11 cellular contexts compared by ENCODE assay signal in the genomic region with DNA sequence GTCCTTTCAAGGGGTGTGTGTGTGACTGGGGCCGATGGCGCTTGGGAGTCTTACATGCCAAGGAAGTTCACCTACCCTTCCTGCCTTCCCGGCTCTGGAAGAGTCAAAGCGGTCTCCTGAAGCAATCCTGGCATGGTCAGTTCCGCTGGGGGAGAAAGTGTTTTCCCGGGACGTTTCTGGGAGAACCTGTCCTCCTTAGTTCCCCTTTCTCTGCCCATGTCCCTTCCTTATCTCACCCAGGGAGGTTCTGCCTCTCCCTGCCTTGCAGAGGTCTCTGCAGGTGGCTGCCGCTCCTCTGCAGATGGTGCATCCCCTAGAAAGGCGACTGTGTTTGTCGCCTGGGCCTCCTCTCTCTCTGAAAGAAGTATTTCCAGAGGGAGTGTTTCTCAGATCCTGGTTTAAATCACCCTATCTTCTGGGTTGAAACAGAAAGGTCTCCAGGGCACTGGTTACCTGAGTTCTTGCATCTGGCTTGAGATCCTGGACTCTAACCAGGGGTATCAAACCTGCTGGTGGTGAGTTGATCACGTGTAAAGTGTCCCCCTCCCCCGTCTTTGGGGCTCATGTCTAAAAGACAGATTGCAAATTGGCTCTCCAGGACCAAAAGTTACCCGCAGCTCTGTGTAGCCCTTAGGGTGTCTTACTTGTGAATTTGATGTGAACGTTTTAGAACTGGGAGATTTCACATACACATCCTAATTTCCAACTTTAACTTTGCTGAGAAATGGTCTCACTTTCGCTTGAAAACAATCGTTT. TPM values are rescaled to one million over a fixed set of nuclear protein-coding genes. Genes with fewer than 3 reads are reported as not detected.
DNase-seq lines count a peak whose midpoint lies in the region; ATAC-seq, FAIRE-seq and TF ChIP-seq lines count a peak whose summit lies in the region.
"Had no signal": no experiment of that assay in that cellular context is flagged by ENCODE, and none has a peak within 500 bp of the region (broad histone marks: within the 10 kb centered on the region; RNA-seq: fewer than 3 reads in every experiment).

No MANE protein-coding gene starts in this region.

- peaks cover 36% of the 10 kb centered on the region for H3K36me3 Mint-ChIP-seq in stimulated activated effector memory CD8-positive, alpha-beta T cell treated with anti-CD3 and anti-CD28 coated beads, Interleukin-12 subunit alpha, Interleukin-12 subunit beta, amount 100 ng/mL, for 72 hours

- H2AFZ ChIP-seq in H1 (ENCODE audit: low read length): no peak overlapping the region

- H3K9me3 Mint-ChIP-seq in stimulated activated effector memory CD8-positive, alpha-beta T cell treated with anti-CD3 and anti-CD28 coated beads, Interleukin-12 subunit alpha, Interleukin-12 subunit beta, amount 100 ng/mL, for 72 hours: no peaks in the 10 kb centered on the region

- H3K36me3 ChIP-seq in H1 (ENCODE audit: control insufficient read depth in 2 of 4, insufficient read depth in 4 of 4, low read length in 3 of 4): no peaks in the 10 kb centered on the region
- no peaks in the 10 kb centered on the region for H3K36me3 ChIP-seq in ascending aorta
- H3K36me3 ChIP-seq: right atrium auricular region had no signal

- no peak overlapping the region for H2AK5ac ChIP-seq in H1 (ENCODE audit: low read depth, low read length)

- no peak overlapping the region for H2BK15ac ChIP-seq in H1 (ENCODE audit: low read length)

- no peak overlapping the region for H2BK5ac ChIP-seq in H1 (ENCODE audit: low read depth, low read length)

- H3K23me2 ChIP-seq in H1 (ENCODE audit: low read depth, low read length): peaks cover 9% of the 10 kb centered on the region; the same call in 1 of the 2 replicates

- H4K5ac ChIP-seq in H1 (ENCODE audit: insufficient read length, low read depth, low read length): no peak overlapping the region

- peak; percentile 66 for FAIRE-seq in H1 (lab: Jason Lieb, UNC)

- no peaks in the 10 kb centered on the region for H3K79me2 ChIP-seq in H1 (ENCODE audit: control insufficient read depth in 1 of 2, insufficient read depth in 2 of 2, low read length in 2 of 2)

- H3K9me3 ChIP-seq in H1 (ENCODE audit: insufficient read depth in 2 of 2, low read depth in 1 of 2, low read length in 1 of 2) (no peaks in the 10 kb centered on the region), ascending aorta (no peaks in the 10 kb centered on the region)
- H3K9me3 ChIP-seq: right atrium auricular region had no signal

- H3K27me3 ChIP-seq in H1 (replicated peaks in 1 of 4; ENCODE audit: control insufficient read depth in 3 of 4, extremely low read depth in 1 of 4, insufficient read depth in 3 of 4, low read length in 3 of 4) (peaks cover 2 to 33% (median 27%) of the 10 kb centered on the region in 4 experiments), ascending aorta (no peaks in the 10 kb centered on the region)

- CTCF ChIA-PET in H1 (lab: Charles Lee; ENCODE audit: partially characterized antibody): interaction anchor here (0.6 to 1.1 kb wide), 7 partner anchors 9 to 154 kb away, joined by 3 to 8 read pairs (median 3); no protein-coding TSS in a partner anchor

- H3K4me1 Mint-ChIP-seq in stimulated activated effector memory CD8-positive, alpha-beta T cell treated with anti-CD3 and anti-CD28 coated beads, Interleukin-12 subunit alpha, Interleukin-12 subunit beta, amount 100 ng/mL, for 72 hours: peaks cover 67% of the 10 kb centered on the region

- no peak for TF ChIP-seq RAD21 in H1 (IDR thresholded peaks at IDR 0.05 in 1 of 2, conservative IDR thresholded peaks at IDR 0.05 in 1 of 2; ENCODE audit: low read depth in 2 of 2, low read length in 2 of 2)

- H2BK120ac ChIP-seq in H1 (replicated peaks; ENCODE audit: low read depth, low read length): no peak overlapping the region

- H3K4me3 ChIP-seq in H1 (ENCODE audit: extremely low read depth in 1 of 4, insufficient read depth in 2 of 4, low read depth in 3 of 4, low read length in 4 of 4): peak overlapping the region in 2 of 4 experiments; percentile 64 to 82; a peak in 2 of 8 replicates
- H3K4me3 ChIP-seq in ascending aorta: peak overlapping the region in 1 of 2 donors; percentile 66

- H3K56ac ChIP-seq in H1 (replicated peaks; ENCODE audit: insufficient read length, low read depth, low read length): no peak overlapping the region

- no peak overlapping the region for H2BK20ac ChIP-seq in H1 (ENCODE audit: low read length)

- POLR2A ChIA-PET in H1 (lab: Charles Lee; ENCODE audit: partially characterized antibody): no interaction called here

- H4K91ac ChIP-seq in H1 (replicated peaks; ENCODE audit: insufficient read length, low read length): no peak overlapping the region

- no peak overlapping the region for H4K8ac ChIP-seq in H1 (ENCODE audit: extremely low read depth, insufficient read depth, low read length)

- TF ChIP-seq CTCF in H1 (IDR thresholded peaks at IDR 0.05; ENCODE audit: control extremely low read depth in 1 of 3, insufficient read depth in 1 of 3, low read depth in 1 of 3, low read length in 3 of 3) (no peak), ascending aorta (IDR thresholded peaks at IDR 0.05) (no peak)

- H3K9ac ChIP-seq in H1 (replicated peaks in 1 of 4; ENCODE audit: extremely low read depth in 1 of 4, low read depth in 3 of 4, low read length in 3 of 4): no peak overlapping the region

- no peak overlapping the region for H3K23ac ChIP-seq in H1 (ENCODE audit: insufficient read length)

- peak overlapping the region; percentile 100 for H3K4me3 Mint-ChIP-seq in stimulated activated effector memory CD8-positive, alpha-beta T cell treated with anti-CD3 and anti-CD28 coated beads, Interleukin-12 subunit alpha, Interleukin-12 subunit beta, amount 100 ng/mL, for 72 hours

- H3K4me1 ChIP-seq in H1 (replicated peaks in 1 of 4; ENCODE audit: control insufficient read depth in 3 of 4, insufficient read depth in 4 of 4, low read length in 3 of 4): peaks cover 3 to 15% (median 6%) of the 10 kb centered on the region in 4 experiments; a peak in 6 of 7 replicates
- no peaks in the 10 kb centered on the region for H3K4me1 ChIP-seq in ascending aorta

- no peak overlapping the region for H3K18ac ChIP-seq in H1 (ENCODE audit: extremely low read depth, low read length)

- no peak overlapping the region for H3K14ac ChIP-seq in H1 (ENCODE audit: insufficient read length)

- H3K27ac ChIP-seq in H1 (ENCODE audit: low read depth, low read length) (no peak overlapping the region), ascending aorta (no peak overlapping the region)
- H3K27ac ChIP-seq: right atrium auricular region had no signal

- H3K4ac ChIP-seq in H1 (replicated peaks; ENCODE audit: insufficient read length, low read depth, low read length): no peak overlapping the region

- H3K4me2 ChIP-seq in H1 (ENCODE audit: insufficient read depth in 1 of 2, low read depth in 2 of 2, low read length in 2 of 2): peak overlapping the region; percentile 60 to 87; a peak in 3 of 4 replicates

- no peak for TF ChIP-seq POLR2A in H1 (IDR thresholded peaks at IDR 0.05; ENCODE audit: control extremely low read depth in 1 of 2, low read depth in 2 of 2, low read length in 2 of 2)

- intact Hi-C loops in posterior vena cava (cut with DNase I): loop anchor here in 1 of 2 donors (10.0 kb wide), 1 partner anchor 77 kb away; no protein-coding TSS in a partner anchor
- intact Hi-C loops in ascending aorta (cut with DNase I): no loop called here

- H3K27ac Mint-ChIP-seq in stimulated activated effector memory CD8-positive, alpha-beta T cell treated with anti-CD3 and anti-CD28 coated beads, Interleukin-12 subunit alpha, Interleukin-12 subunit beta, amount 100 ng/mL, for 72 hours: peak overlapping the region; percentile 97

- no peaks in the 10 kb centered on the region for H4K20me1 ChIP-seq in H1 (replicated peaks in 1 of 2; ENCODE audit: control insufficient read depth in 1 of 2, insufficient read depth in 2 of 2, low read length in 2 of 2)

- DNase-seq in NOMO-1 treated with DMSO at 0.1 percent for 48 hours (lab: John Stamatoyannopoulos, UW; ENCODE audit: unreplicated experiment) (peak; percentile 7), NOMO-1 treated with dmso at 0.1 percent for 144 hours (lab: John Stamatoyannopoulos, UW; ENCODE audit: unreplicated experiment) (no peak), OCI-M1 (lab: John Stamatoyannopoulos, UW) (peak; percentile 61), H1 (ENCODE audit: low read depth in 1 of 2, low spot score in 2 of 2) (no peak), posterior vena cava (ENCODE audit: low spot score) (no peak), ascending aorta (ENCODE audit: low spot score in 2 of 2) (no peak)
- DNase-seq in stimulated activated effector memory CD8-positive, alpha-beta T cell treated with anti-CD3 and anti-CD28 coated beads, Interleukin-12 subunit alpha, Interleukin-12 subunit beta, amount 100 ng/mL, for 72 hours (ENCODE audit: low spot score in 2 of 2): no peak
- DNase-seq: 8988T had no signal

- WGBS in H1 (ENCODE audit: extremely low coverage in 1 of 2, insufficient coverage in 1 of 2, insufficient read length in 1 of 2, insufficient replicate concordance in 2 of 2, low coverage in 1 of 2, low lambda C conversion rate in 2 of 2, missing lambda C conversion rate in 1 of 2), 2 experiments: 59% methylated on average over 16 of the region's 16 CpGs; no CpG with 5 or more reads in 1 of the 2 experiments

- no peak overlapping the region for H2BK12ac ChIP-seq in H1 (ENCODE audit: low read depth, low read length)

- no peak for TF ChIP-seq EP300 in H1 (IDR thresholded peaks at IDR 0.05; ENCODE audit: borderline replicate concordance in 1 of 2, low read depth in 2 of 2, low read length in 2 of 2)

- no peaks in the 10 kb centered on the region for H3K79me1 ChIP-seq in H1 (ENCODE audit: low read depth, low read length)

- ATAC-seq in stimulated activated effector memory CD8-positive, alpha-beta T cell treated with anti-CD3 and anti-CD28 coated beads, Interleukin-12 subunit alpha, Interleukin-12 subunit beta, amount 100 ng/mL, for 72 hours: no peak
- ATAC-seq in GM18502 (IDR thresholded peaks at IDR 0.05; ENCODE audit: poor library complexity, unreplicated experiment): no peak

TF ChIP-seq in H1, 55 proteins besides CTCF, POLR2A, EP300 and RAD21 (continues in another document):
- no peak for TF ChIP-seq CEBPB (IDR thresholded peaks at IDR 0.05; ENCODE audit: low read depth, low read length)
- no peak for TF ChIP-seq ASH2L (IDR thresholded peaks at IDR 0.05; ENCODE audit: low read length)
- TF ChIP-seq NRF1 (IDR thresholded peaks at IDR 0.05; ENCODE audit: low read depth, low read length): no peak
- no peak for TF ChIP-seq RBBP5 (IDR thresholded peaks at IDR 0.05; ENCODE audit: borderline replicate concordance, low read depth, low read length)

RNA-seq across cellular contexts. Expression of a gene that starts 1.9 kb away (rescaled TPM):
- total RNA-seq in H1 (2021; fragmentation: NEBNext Ultra II Directional; extraction: Animal tissue kit (Norgen Biotek cat#: 25700)): 12.1 and 13.0 TPM in 2 replicates
- polyA plus RNA-seq in H1 (2011; rRNA removed): 7.1 and 16.7 TPM in 2 replicates
- 7.8 TPM for polyA plus RNA-seq in H1 (2011; cell fraction: cytosol; rRNA removed)
- polyA plus RNA-seq in H1 (2011; cell fraction: nucleus; rRNA removed): 32.4 TPM
- polyA plus RNA-seq in H1 (2012, experiment 1 of 2): 8.6 to 10.7 TPM (median 9.8 TPM) in 4 replicates
- polyA plus RNA-seq in H1 (2012, experiment 2 of 2): 1.7 TPM
- 6.0 TPM for polyA plus RNA-seq in H1 (2013, experiment 1 of 2)
- 5.0 TPM for polyA plus RNA-seq in H1 (2013, experiment 2 of 2)
- polyA minus RNA-seq in H1 (2011; rRNA and poly(A)+ RNA removed): 47.1 and 51.5 TPM in 2 replicates
- 10.6 TPM for polyA minus RNA-seq in H1 (2011; cell fraction: cytosol; rRNA and poly(A)+ RNA removed)
- polyA minus RNA-seq in H1 (2011; cell fraction: nucleus; rRNA and poly(A)+ RNA removed): 22.7 TPM
- total RNA-seq in posterior vena cava: 10 to 100 TPM; 17.5 to 26.9 TPM
- 1.2 TPM for total RNA-seq in ascending aorta
- total RNA-seq: chondrocyte had no signal

Comparison
In these comparisons a context has a peak if more than half of its experiments do, and no peak if none do; other contexts are left out.
1. DNase-seq: peak in NOMO-1 treated with DMSO at 0.1 percent for 48 hours (single experiment) and OCI-M1 (single experiment); none in NOMO-1 treated with dmso at 0.1 percent for 144 hours (single experiment), H1 (0 of 2), stimulated activated effector memory CD8-positive, alpha-beta T cell treated with anti-CD3 and anti-CD28 coated beads, Interleukin-12 subunit alpha, Interleukin-12 subunit beta, amount 100 ng/mL, for 72 hours (0 of 2), posterior vena cava (single experiment) and ascending aorta (0 of 2).